In the genomic region with DNA sequence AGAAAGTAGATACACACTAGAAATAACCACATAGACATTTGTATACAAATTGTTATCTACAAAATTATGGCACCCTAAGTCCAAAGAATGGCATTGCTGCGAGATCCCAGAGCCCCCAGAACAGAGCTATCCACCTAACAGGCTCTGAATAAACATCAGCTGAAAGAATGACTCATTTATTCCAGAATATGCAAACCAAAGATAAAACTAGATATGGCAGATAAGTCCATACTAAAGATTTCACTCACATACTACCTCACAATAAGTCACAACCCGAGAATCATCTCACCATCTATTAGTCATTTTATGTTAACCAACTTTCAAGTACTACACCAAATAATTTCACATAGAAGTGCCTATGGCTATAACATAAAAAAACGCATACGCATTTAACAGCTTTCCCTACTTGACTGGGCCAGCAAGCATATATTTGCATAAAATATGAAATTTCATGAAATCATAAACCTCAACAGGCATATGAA, we compare ENCODE assay signal across 10 cellular contexts. TPM values are rescaled to one million over a fixed set of nuclear protein-coding genes. Genes with fewer than 3 reads are reported as not detected.
A peak's percentile ranks its signal among the peaks of the same experiment; 100 is the strongest.
DNase-seq lines count a peak whose midpoint lies in the region; ATAC-seq and TF ChIP-seq lines count a peak whose summit lies in the region.
"Had no signal": no experiment of that assay in that cellular context is flagged by ENCODE, and none has a peak within 500 bp of the region (broad histone marks: within the 10 kb centered on the region; RNA-seq: fewer than 3 reads in every experiment).

No MANE protein-coding gene starts in this region.

- H3K4me1 Mint-ChIP-seq in Calu3 (ENCODE audit: low read depth, unreplicated experiment) (peaks cover 40% of the 10 kb centered on the region), neural progenitor cell (peaks cover 53% of the 10 kb centered on the region)

- H3K9me2 ChIP-seq in PC-9 (ENCODE audit: insufficient read depth) = no peaks in the 10 kb centered on the region

- intact Hi-C loops in Calu3 (cut with micrococcal nuclease; ENCODE audit: unreplicated experiment) = no loop called here
- intact Hi-C loops in PC-9 (cut with micrococcal nuclease; ENCODE audit: unreplicated experiment) = no loop called here
- intact Hi-C loops in psoas muscle (cut with DNase I) = no loop called here

- no peak for DNase-seq in Calu3
- peak in 1 of 2 experiments; percentile 50 for DNase-seq in PC-9
- peak; percentile 49 for DNase-seq in fibroblast of peridontal ligament (ENCODE audit: extremely low read depth)
- DNase-seq in neural progenitor cell (ENCODE audit: low spot score) = no peak
- no peak for DNase-seq in psoas muscle
- no peak for DNase-seq in NCI-H2107 (lab: John Stamatoyannopoulos, UW)
- DNase-seq: right lobe of liver had no signal

- H3K27me3 Mint-ChIP-seq in Calu3 (ENCODE audit: unreplicated experiment) (no peaks in the 10 kb centered on the region), neural progenitor cell (ENCODE audit: insufficient read depth, low read depth) (no peaks in the 10 kb centered on the region)

- H3K36me3 ChIP-seq in PC-9 (ENCODE audit: low read depth) = peaks cover 31% of the 10 kb centered on the region
- H3K36me3 ChIP-seq in neural progenitor cell = peaks cover 3% of the 10 kb centered on the region
- peaks cover 0 to 13% of the 10 kb centered on the region in 2 donors for H3K36me3 ChIP-seq in gastroesophageal sphincter
- H3K36me3 ChIP-seq in psoas muscle (ENCODE audit: insufficient read depth in 1 of 2, low read depth in 1 of 2) = peaks cover 0 to 17% of the 10 kb centered on the region in 2 donors

- TF ChIP-seq EP300 in gastroesophageal sphincter (IDR thresholded peaks at IDR 0.05) = no peak

- H3K27ac ChIP-seq in PC-9 (0 out of 2 replicates have a peak overlapping the region, but pooled peaks have one; percentile 10), neural progenitor cell (no peak overlapping the region), gastroesophageal sphincter (no peak overlapping the region), psoas muscle (no peak overlapping the region)
- H3K27ac ChIP-seq: right lobe of liver had no signal

- TF ChIP-seq CTCF in Calu3 (IDR thresholded peaks at IDR 0.05; ENCODE audit: unreplicated experiment) = no peak
- no peak for TF ChIP-seq CTCF in PC-9 (conservative IDR thresholded peaks at IDR 0.05)
- TF ChIP-seq CTCF in neural progenitor cell (IDR thresholded peaks at IDR 0.05) = no peak
- TF ChIP-seq CTCF in gastroesophageal sphincter (IDR thresholded peaks at IDR 0.05) = no peak
- no peak for TF ChIP-seq CTCF in psoas muscle (IDR thresholded peaks at IDR 0.05)

- BruUV-seq in Calu3 (replicated peaks; lab: Mats Ljungman, UMichigan) (no TSS peak), PC-9 (replicated peaks; lab: Mats Ljungman, UMichigan) (no TSS peak)

- H3K27me3 ChIP-seq in PC-9 (ENCODE audit: insufficient read depth, low read depth) (no peaks in the 10 kb centered on the region), neural progenitor cell (no peaks in the 10 kb centered on the region), gastroesophageal sphincter (no peaks in the 10 kb centered on the region), psoas muscle (ENCODE audit: insufficient read depth in 3 of 3, low read length in 2 of 3) (no peaks in the 10 kb centered on the region)
- H3K27me3 ChIP-seq: right lobe of liver had no signal

- H3K9me3 ChIP-seq in PC-9 (ENCODE audit: insufficient read depth, low read depth) (no peaks in the 10 kb centered on the region), neural progenitor cell (ENCODE audit: low read depth) (no peaks in the 10 kb centered on the region), gastroesophageal sphincter (no peaks in the 10 kb centered on the region), psoas muscle (no peaks in the 10 kb centered on the region)
- H3K9me3 ChIP-seq: right lobe of liver had no signal

- POLR2A ChIA-PET in PC-9 (lab: Charles Lee; ENCODE audit: unreplicated experiment) = interaction anchor here (0.5 kb wide), 1 partner anchor 398 kb away, joined by 8 read pairs; no protein-coding TSS in a partner anchor

- no peak for TF ChIP-seq POLR2A in gastroesophageal sphincter (IDR thresholded peaks at IDR 0.05)

- ATAC-seq in GM21576 (IDR thresholded peaks at IDR 0.05; ENCODE audit: unreplicated experiment) = peak; percentile 45
- no peak for ATAC-seq in gastroesophageal sphincter
- ATAC-seq in psoas muscle = no peak
- ATAC-seq: HCT116 had no signal

- H3K4me2 ChIP-seq in PC-9 (no peak overlapping the region), neural progenitor cell (no peak overlapping the region)

- H3F3A ChIP-seq in PC-9 (ENCODE audit: insufficient read depth, low read depth) (peaks cover 5% of the 10 kb centered on the region; the same call in 1 of the 2 replicates), neural progenitor cell (ENCODE audit: low read depth) (peaks cover 24% of the 10 kb centered on the region)

- CTCF ChIA-PET in Calu3 (lab: Charles Lee) (interaction anchor here (1.6 kb wide), 1 partner anchor 15 kb away, joined by 4 read pairs; no protein-coding TSS in a partner anchor), PC-9 (lab: Charles Lee) (no interaction called here)

- H3K9me3 Mint-ChIP-seq in Calu3 (ENCODE audit: low read depth, unreplicated experiment) = no peaks in the 10 kb centered on the region
- H3K9me3 Mint-ChIP-seq in neural progenitor cell = no peaks in the 10 kb centered on the region

- H3K36me3 Mint-ChIP-seq in Calu3 (ENCODE audit: insufficient read depth, unreplicated experiment) (peaks cover 34% of the 10 kb centered on the region), neural progenitor cell (peaks cover 12% of the 10 kb centered on the region)

- H3K4me1 ChIP-seq in PC-9 (replicated peaks; ENCODE audit: insufficient read depth) (peaks cover 25% of the 10 kb centered on the region; the same call in 1 of the 2 replicates), neural progenitor cell (peaks cover 44% of the 10 kb centered on the region), gastroesophageal sphincter (peaks cover 6 to 71% (median 8%) of the 10 kb centered on the region in 3 donors), psoas muscle (peaks cover 24% of the 10 kb centered on the region)

- no peak overlapping the region for H3K4me3 ChIP-seq in PC-9
- H3K4me3 ChIP-seq in neural progenitor cell = no peak overlapping the region
- H3K4me3 ChIP-seq in gastroesophageal sphincter = no peak overlapping the region
- H3K4me3 ChIP-seq in psoas muscle = no peak overlapping the region
- H3K4me3 ChIP-seq: right lobe of liver had no signal

- no peak overlapping the region for H2AFZ ChIP-seq in PC-9
- no peak overlapping the region for H2AFZ ChIP-seq in neural progenitor cell (replicated peaks)

- H3K4me3 Mint-ChIP-seq in Calu3 (ENCODE audit: low read depth, unreplicated experiment) (no peak overlapping the region), neural progenitor cell (no peak overlapping the region)

- H3K9ac ChIP-seq in neural progenitor cell = no peak overlapping the region

- H3K79me2 ChIP-seq in PC-9 (ENCODE audit: low read depth) (peaks cover 90% of the 10 kb centered on the region), neural progenitor cell (ENCODE audit: low read depth) (peaks cover 100% of the 10 kb centered on the region)

- H4K20me1 ChIP-seq in PC-9 (ENCODE audit: insufficient read depth) = peaks cover 53% of the 10 kb centered on the region
- peaks cover 23% of the 10 kb centered on the region for H4K20me1 ChIP-seq in neural progenitor cell (ENCODE audit: low read depth)

- WGBS in gastroesophageal sphincter (ENCODE audit: low coverage in 1 of 2), 2 donors = 60 to 78% methylated on average over 4 of the region's 4 CpGs
- 91 to 95% (median 92%) methylated on average over 4 of the region's 4 CpGs for WGBS in psoas muscle, 3 donors

- peak overlapping the region; percentile 40 for H3K27ac Mint-ChIP-seq in Calu3 (ENCODE audit: unreplicated experiment)
- no peak overlapping the region for H3K27ac Mint-ChIP-seq in neural progenitor cell

RNA-seq across cellular contexts. Expression of gene CNIH1, which starts 5.6 kb away (rescaled TPM):
- total RNA-seq in Calu3 (2022) = 118 and 123 TPM in 2 replicates
- total RNA-seq in PC-9 (2021) = 70.6 and 114 TPM in 2 replicates
- 192 and 205 TPM in 2 replicates for total RNA-seq in neural progenitor cell (ENCODE audit: low replicate concordance)
- 100 to 1,000 TPM in 2 of 4 donors, 10 to 100 TPM in 2; 96.8 to 179 (median 127) TPM for total RNA-seq in gastroesophageal sphincter
- total RNA-seq in psoas muscle = 10 to 100 TPM; 57.8 to 79.0 (median 63.0) TPM
- polyA plus RNA-seq in psoas muscle = 100 to 1,000 TPM in 2 of 3 donors, 10 to 100 TPM in 1; 85.8 to 172 (median 149) TPM

RNA-seq across cellular contexts. Expression of gene CDKN3, which starts 38.7 kb away (rescaled TPM):
- total RNA-seq in Calu3 (2022) = 41.1 and 50.3 TPM in 2 replicates
- total RNA-seq in PC-9 (2021) = 61.1 and 105 TPM in 2 replicates
- 75.4 and 152 TPM in 2 replicates for total RNA-seq in neural progenitor cell (ENCODE audit: low replicate concordance)
- 1 to 10 TPM in 3 of 4 donors, not detected in 1; 2.0 to 3.1 (median 3.0) TPM for total RNA-seq in gastroesophageal sphincter
- 1 to 10 TPM; 1.4 to 5.2 (median 3.2) TPM for total RNA-seq in psoas muscle
- 1 to 10 TPM; 1.4 to 6.0 (median 1.9) TPM for polyA plus RNA-seq in psoas muscle

RNA-seq across cellular contexts. Expression of gene GMFB, which starts 53.2 kb away (rescaled TPM):
- total RNA-seq in Calu3 (2022) = 39.2 and 43.0 TPM in 2 replicates
- 32.2 and 35.5 TPM in 2 replicates for total RNA-seq in PC-9 (2021)
- total RNA-seq in neural progenitor cell (ENCODE audit: low replicate concordance) = 108 and 172 TPM in 2 replicates
- 10 to 100 TPM; 40.0 to 43.7 (median 42.3) TPM for total RNA-seq in gastroesophageal sphincter
- total RNA-seq in psoas muscle = 10 to 100 TPM; 11.5 to 14.6 (median 13.8) TPM
- polyA plus RNA-seq in psoas muscle = 10 to 100 TPM in 2 of 3 donors, 1 to 10 TPM in 1; 5.0 to 22.9 (median 19.3) TPM
